ENCODE assay signal across 8 cellular contexts in the genomic region with DNA sequence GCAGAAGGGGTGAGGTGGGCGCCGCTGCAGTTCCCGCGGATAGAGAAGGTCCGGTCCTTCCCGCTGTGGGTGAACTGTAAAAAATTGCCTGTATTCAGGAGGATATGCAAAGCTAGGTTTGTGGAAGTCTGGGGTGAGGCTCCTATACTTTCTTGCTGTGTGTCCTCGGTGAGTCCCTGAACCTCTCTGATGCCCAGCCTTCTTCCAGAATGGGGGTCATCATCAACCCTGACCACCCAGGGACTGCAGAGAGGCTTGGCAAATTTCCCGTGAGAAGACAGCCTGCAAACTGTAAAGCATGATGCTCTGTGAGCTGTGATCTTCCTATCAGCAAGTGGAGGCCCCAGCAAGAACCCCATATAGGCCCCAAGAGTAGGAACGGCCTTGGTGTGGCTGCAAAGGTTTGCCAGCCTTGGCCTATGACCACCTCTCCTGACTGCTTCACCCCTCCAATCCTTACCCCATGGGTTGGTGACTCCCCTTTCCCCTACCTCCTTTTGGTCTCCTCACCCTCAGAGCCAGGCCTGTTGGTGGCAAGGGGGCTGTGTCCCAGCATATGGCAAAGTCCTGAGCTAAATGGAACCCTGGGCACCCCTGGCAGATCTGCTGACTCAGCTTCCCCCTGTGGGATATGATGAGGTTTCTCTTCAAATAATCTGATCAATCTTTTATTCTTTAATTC. TPM values are rescaled to one million over a fixed set of nuclear protein-coding genes. Genes with fewer than 3 reads are reported as not detected.
DNase-seq lines count a peak whose midpoint lies in the region; ATAC-seq and TF ChIP-seq lines count a peak whose summit lies in the region.

No MANE protein-coding gene starts in this region.

- peak; percentile 42 for DNase-seq in GM13976 (ENCODE audit: low spot score)
- peak; percentile 8 for DNase-seq in MCF 10A (ENCODE audit: unreplicated experiment)
- no peak for DNase-seq in stimulated activated CD4-positive, alpha-beta T cell treated with anti-CD3 and anti-CD28 coated beads, Interleukin-12 subunit alpha, Interleukin-12 subunit beta, amount 100 ng/mL, for 4 hours
- DNase-seq in NOMO-1 (lab: John Stamatoyannopoulos, UW; ENCODE audit: unreplicated experiment in 2 of 2), result no peak

- POLR2A ChIA-PET in MCF 10A (lab: Yijun Ruan, JAX), result interaction anchor here (0.6 to 1.4 kb wide), 8 partner anchors 8 to 748 kb away, joined by 3 to 5 read pairs (median 3); partner anchors contain the start of gene EXOSC3

- intact Hi-C loops in MCF 10A (cut with micrococcal nuclease), result no loop called here

- peaks cover 23% of the 10 kb centered on the region for H3K27me3 ChIP-seq in HUES6 (ENCODE audit: control insufficient read depth, insufficient read depth, low read length)
- H3K27me3 ChIP-seq in muscle layer of duodenum (ENCODE audit: low read depth, low read length), result no peaks in the 10 kb centered on the region

- H3K9ac ChIP-seq in HUES6 (ENCODE audit: low read length), result peak overlapping the region; percentile 83

- no peak for ATAC-seq in GM19035 (IDR thresholded peaks at IDR 0.05; ENCODE audit: unreplicated experiment)
- ATAC-seq in HG03108 (IDR thresholded peaks at IDR 0.05; ENCODE audit: unreplicated experiment), result no peak

- peaks cover 13% of the 10 kb centered on the region for H3K4me1 ChIP-seq in HUES6 (ENCODE audit: control insufficient read depth, insufficient read depth, low read length)
- peaks cover 12 to 21% of the 10 kb centered on the region in 2 donors for H3K4me1 ChIP-seq in muscle layer of duodenum (ENCODE audit: control insufficient read depth in 1 of 2, insufficient read depth in 2 of 2, low read length in 2 of 2)

- H3K36me3 Mint-ChIP-seq in MCF 10A (ENCODE audit: insufficient read depth, unreplicated experiment), result peaks cover 33% of the 10 kb centered on the region

- no peaks in the 10 kb centered on the region for H3K27me3 Mint-ChIP-seq in MCF 10A (ENCODE audit: insufficient read depth, unreplicated experiment)

- BruUV-seq in MCF 10A (replicated peaks; lab: Mats Ljungman, UMichigan), result TSS peak; percentile 34

- H3K4me3 ChIP-seq in HUES6 (ENCODE audit: low read depth, low read length), result peak overlapping the region; percentile 85
- H3K4me3 ChIP-seq in muscle layer of duodenum (ENCODE audit: low read depth in 1 of 2, low read length in 2 of 2), result peak overlapping the region; percentile 81 to 85

- H3K36me3 ChIP-seq in HUES6 (ENCODE audit: control insufficient read depth, insufficient read depth, low read length) (peaks cover 30% of the 10 kb centered on the region), muscle layer of duodenum (ENCODE audit: control insufficient read depth in 1 of 2, insufficient read depth in 2 of 2, low read length in 2 of 2) (peaks cover 20 to 26% of the 10 kb centered on the region in 2 donors)

- H3K9me3 ChIP-seq in HUES6 (ENCODE audit: control insufficient read depth, insufficient read depth, low read depth, low read length) (no peaks in the 10 kb centered on the region), muscle layer of duodenum (ENCODE audit: control insufficient read depth in 1 of 2, low read length in 2 of 2) (no peaks in the 10 kb centered on the region)

- in situ Hi-C loops in GM13976 (cut with MboI; ENCODE audit: low sequenced_read_pairs, unreplicated experiment), result no loop called here

- TF ChIP-seq CTCF in GM13976 (IDR thresholded peaks at IDR 0.05; ENCODE audit: borderline replicate concordance, control extremely low read depth, extremely low read depth, insufficient read depth, missing control alignments), result no peak
- no peak for TF ChIP-seq CTCF in MCF 10A (IDR thresholded peaks at IDR 0.05; ENCODE audit: unreplicated experiment)

- H3K4me3 Mint-ChIP-seq in MCF 10A (ENCODE audit: unreplicated experiment), result peak overlapping the region; percentile 97

- H3K27ac ChIP-seq in HUES6 (ENCODE audit: low read depth, low read length) (peak overlapping the region; percentile 39), muscle layer of duodenum (ENCODE audit: low read length) (peak overlapping the region; percentile 88)

- CTCF ChIA-PET in MCF 10A (lab: Yijun Ruan, JAX), result interaction anchor here (0.6 to 1.7 kb wide), 13 partner anchors 14 to 621 kb away, joined by 3 to 6 read pairs (median 4); partner anchors contain the start of gene ANKRD18A

- H3K4me1 Mint-ChIP-seq in MCF 10A (ENCODE audit: insufficient read depth, unreplicated experiment), result peaks cover 17% of the 10 kb centered on the region

- peak overlapping the region; percentile 93 for H3K27ac Mint-ChIP-seq in MCF 10A (ENCODE audit: low read depth, unreplicated experiment)

- no peaks in the 10 kb centered on the region for H3K9me3 Mint-ChIP-seq in MCF 10A (ENCODE audit: unreplicated experiment)

RNA-seq across cellular contexts. Expression of gene ALDH1B1, which starts 0.8 kb away (rescaled TPM):
- total RNA-seq in MCF 10A (2022), result 17.5 and 26.2 TPM in 2 replicates

RNA-seq across cellular contexts. Expression of gene IGFBPL1, which starts 31.0 kb away (rescaled TPM):
- not detected in 2 replicates for total RNA-seq in MCF 10A (2022)

Comparison
In these comparisons a context has a peak if more than half of its experiments do, and no peak if none do; other contexts are left out.
1. DNase-seq: peak in GM13976 (single experiment) and MCF 10A (single experiment); none in stimulated activated CD4-positive, alpha-beta T cell treated with anti-CD3 and anti-CD28 coated beads, Interleukin-12 subunit alpha, Interleukin-12 subunit beta, amount 100 ng/mL, for 4 hours (single experiment) and NOMO-1 (0 of 2).